Comparison of ENCODE assay signal across 28 cellular contexts in the genomic region with DNA sequence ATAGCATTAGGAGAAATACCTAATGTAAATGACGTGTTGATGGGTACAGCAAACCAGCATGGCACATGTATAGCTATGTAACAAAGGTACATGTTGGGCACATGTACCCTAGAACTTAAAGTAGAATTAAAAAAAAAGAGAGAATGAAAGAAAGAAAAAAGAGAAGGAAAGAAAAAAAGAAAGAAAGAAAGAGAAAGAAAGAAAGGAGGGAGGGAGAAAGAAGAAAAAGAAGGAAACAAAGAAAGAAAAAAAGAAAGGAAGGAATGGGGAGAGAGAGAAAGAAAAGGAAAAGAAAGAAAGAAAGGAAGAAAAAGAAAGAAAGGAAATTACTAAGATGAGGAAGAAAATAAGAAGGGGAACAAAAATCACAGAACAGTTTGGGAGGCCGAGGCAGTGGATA.
"Had no signal": no experiment of that assay in that cellular context is flagged by ENCODE, and none has a peak within 500 bp of the region (broad histone marks: within the 10 kb centered on the region; RNA-seq: fewer than 3 reads in every experiment).

No MANE protein-coding gene starts in this region.

- H3K4me2 ChIP-seq: neural progenitor cell, smooth muscle cell had no signal

- H3K4me1 Mint-ChIP-seq: natural killer cell; nephron; neural progenitor cell; stimulated activated effector memory CD8-positive, alpha-beta T cell treated with anti-CD3 and anti-CD28 coated beads, Interleukin-12 subunit alpha, Interleukin-12 subunit beta, amount 100 ng/mL, for 72 hours; stimulated activated naive B cell treated with anti-CD40 and anti-IgM and Interleukin-4, amounts not matched to agents 10 μg/mL and 1 μg/mL and 100 μg/mL, for 72 hours had no signal

- H3K9me3 Mint-ChIP-seq: nephron; neural progenitor cell; stimulated activated naive CD8-positive, alpha-beta T cell treated with anti-CD3 and anti-CD28 coated beads, Interleukin-15, Interleukin-2, amounts not matched to agents 100 ng/mL and 50 ng/mL, for 24 hours had no signal

- DNase-seq: natural killer cell; occipital lobe; ovary; posterior cingulate gyrus; psoas muscle; right cardiac atrium; spleen; stimulated activated CD4-positive, alpha-beta T cell treated with anti-CD3 and anti-CD28 coated beads, Interleukin-12 subunit alpha, Interleukin-12 subunit beta, amount 100 ng/mL, for 4 hours; stimulated activated CD4-positive, alpha-beta T cell treated with anti-CD3 and anti-CD28 coated beads, Interleukin-1b, Interleukin-23, amount 100 ng/mL, for 48 hours; stimulated activated CD4-positive, alpha-beta T cell treated with anti-CD3 and anti-CD28 coated beads, Interleukin-4, amount 100 ng/mL, for 1 hour; stimulated activated naive B cell treated with anti-CD40 and anti-IgM and Interleukin-4, amounts not matched to agents 10 μg/mL and 1 μg/mL and 100 μg/mL, for 72 hours; stimulated activated naive CD4-positive, alpha-beta T cell treated with Interleukin-2 at 50 U/mL for 16 hours; stomach; thyroid gland; trophoblast cell; upper lobe of left lung had no signal

- H3K4me3 ChIP-seq: neural progenitor cell, ovary, psoas muscle, skin epidermis, smooth muscle cell, spleen, stomach, thoracic aorta, thyroid gland, tibial nerve, upper lobe of left lung, vagina had no signal

- H3K27ac ChIP-seq: neural progenitor cell, ovary, parathyroid adenoma, psoas muscle, skin epidermis, spleen, stomach, thoracic aorta, thyroid gland, tibial nerve, upper lobe of left lung, vagina had no signal

- ATAC-seq: natural killer cell; psoas muscle; right cardiac atrium; sciatic nerve; stimulated activated effector memory CD8-positive, alpha-beta T cell treated with anti-CD3 and anti-CD28 coated beads, Interleukin-12 subunit alpha, Interleukin-12 subunit beta, amount 100 ng/mL, for 72 hours; stimulated activated naive B cell treated with anti-CD40 and anti-IgM and Interleukin-4, amounts not matched to agents 10 μg/mL and 1 μg/mL and 100 μg/mL, for 72 hours had no signal

- H3K4me1 ChIP-seq: neural progenitor cell, parathyroid adenoma, psoas muscle, spleen, stomach, thyroid gland, tibial nerve, upper lobe of left lung, vagina had no signal

- H3K9ac ChIP-seq: neural progenitor cell, parathyroid adenoma had no signal

- H3K79me2 ChIP-seq: parathyroid adenoma had no signal

- H3K27me3 Mint-ChIP-seq: progenitor cell of endocrine pancreas; stimulated activated naive B cell treated with anti-CD40 and anti-IgM and Interleukin-4, amounts not matched to agents 10 μg/mL and 1 μg/mL and 100 μg/mL, for 72 hours; stimulated activated naive CD8-positive, alpha-beta T cell treated with anti-CD3 and anti-CD28 coated beads, Interleukin-15, Interleukin-2, amounts not matched to agents 100 ng/mL and 50 ng/mL, for 24 hours had no signal

- H3K27ac Mint-ChIP-seq: natural killer cell; nephron; neural progenitor cell; progenitor cell of endocrine pancreas; stimulated activated effector memory CD8-positive, alpha-beta T cell treated with anti-CD3 and anti-CD28 coated beads, Interleukin-12 subunit alpha, Interleukin-12 subunit beta, amount 100 ng/mL, for 72 hours; stimulated activated naive B cell treated with anti-CD40 and anti-IgM and Interleukin-4, amounts not matched to agents 10 μg/mL and 1 μg/mL and 100 μg/mL, for 72 hours; stimulated activated naive CD8-positive, alpha-beta T cell treated with anti-CD3 and anti-CD28 coated beads, Interleukin-15, Interleukin-2, amounts not matched to agents 100 ng/mL and 50 ng/mL, for 24 hours had no signal

- H3K4me3 Mint-ChIP-seq: natural killer cell; nephron; neural progenitor cell; stimulated activated effector memory CD8-positive, alpha-beta T cell treated with anti-CD3 and anti-CD28 coated beads, Interleukin-12 subunit alpha, Interleukin-12 subunit beta, amount 100 ng/mL, for 72 hours; stimulated activated naive B cell treated with anti-CD40 and anti-IgM and Interleukin-4, amounts not matched to agents 10 μg/mL and 1 μg/mL and 100 μg/mL, for 72 hours; stimulated activated naive CD8-positive, alpha-beta T cell treated with anti-CD3 and anti-CD28 coated beads, Interleukin-15, Interleukin-2, amounts not matched to agents 100 ng/mL and 50 ng/mL, for 24 hours had no signal

- H2AFZ ChIP-seq: neural progenitor cell, parathyroid adenoma had no signal

- H3K36me3 Mint-ChIP-seq: natural killer cell; neural progenitor cell; stimulated activated effector memory CD8-positive, alpha-beta T cell treated with anti-CD3 and anti-CD28 coated beads, Interleukin-12 subunit alpha, Interleukin-12 subunit beta, amount 100 ng/mL, for 72 hours; stimulated activated naive B cell treated with anti-CD40 and anti-IgM and Interleukin-4, amounts not matched to agents 10 μg/mL and 1 μg/mL and 100 μg/mL, for 72 hours had no signal

- H3K9me3 ChIP-seq: ovary, psoas muscle, spleen, stomach, thoracic aorta, thyroid gland, tibial nerve, upper lobe of left lung, vagina had no signal

- H3K27me3 ChIP-seq: neural progenitor cell, ovary, spleen, stomach, thyroid gland, tibial nerve, upper lobe of left lung, vagina had no signal

- H3K36me3 ChIP-seq: neural progenitor cell, ovary, spleen, stomach, thoracic aorta, thyroid gland, tibial nerve, upper lobe of left lung, vagina had no signal
